Comparison of ENCODE assay signal across 1 cellular context in genomic region chr14:80468331-80469122, GRCh38.
TF ChIP-seq lines count a peak whose summit lies in the region.

No MANE protein-coding gene starts in this region.

TF ChIP-seq in HepG2, 621 proteins besides CTCF, POLR2A, EP300 and RAD21 (continued from another document and continues in another):
- TF ChIP-seq KDM2A (CRISPR knock-in tag; IDR thresholded peaks at IDR 0.05; ENCODE audit: borderline replicate concordance, low read depth) (no peak), FLYWCH1 (CRISPR knock-in tag; IDR thresholded peaks at IDR 0.05) (no peak), FOXO4 (CRISPR knock-in tag; conservative IDR thresholded peaks at IDR 0.05) (no peak), DNMT1 (CRISPR knock-in tag; IDR thresholded peaks at IDR 0.05) (no peak), ZNF383 (CRISPR knock-in tag; IDR thresholded peaks at IDR 0.05; ENCODE audit: borderline replicate concordance) (no peak), ZNF564 (CRISPR knock-in tag; IDR thresholded peaks at IDR 0.05) (0 out of 2 replicates have a peak, but pooled peaks have one; percentile 61), AKAP8 (CRISPR knock-in tag; IDR thresholded peaks at IDR 0.05) (peak; percentile 92; the same call in 1 of the 2 replicates), ZNF24 (IDR thresholded peaks at IDR 0.05) (peak; percentile 87), CHD2 (IDR thresholded peaks at IDR 0.05; ENCODE audit: low read depth, low read length) (no peak), ZNF674 (CRISPR knock-in tag; IDR thresholded peaks at IDR 0.05; ENCODE audit: low read depth) (no peak), BORCS8-MEF2B (CRISPR knock-in tag; IDR thresholded peaks at IDR 0.05) (0 out of 2 replicates have a peak, but pooled peaks have one; percentile 33), DR1 (CRISPR knock-in tag; IDR thresholded peaks at IDR 0.05) (no peak), ARID2 (CRISPR knock-in tag; IDR thresholded peaks at IDR 0.05; ENCODE audit: borderline replicate concordance) (peak; percentile 57; the same call in 1 of the 2 replicates), NBN (conservative IDR thresholded peaks at IDR 0.05) (no peak), THAP7 (CRISPR knock-in tag; IDR thresholded peaks at IDR 0.05) (no peak), ZNF775 (CRISPR knock-in tag; IDR thresholded peaks at IDR 0.05; ENCODE audit: borderline replicate concordance) (no peak), JARID2 (CRISPR knock-in tag; IDR thresholded peaks at IDR 0.05; ENCODE audit: insufficient replicate concordance) (no peak), TEAD3 (CRISPR knock-in tag; optimal IDR thresholded peaks at IDR 0.05; ENCODE audit: borderline replicate concordance) (peak; percentile 90), REPIN1 (CRISPR knock-in tag; IDR thresholded peaks at IDR 0.05; ENCODE audit: borderline replicate concordance, low read depth) (peak; percentile 96), LRRFIP1 (CRISPR knock-in tag; conservative IDR thresholded peaks at IDR 0.05) (no peak), HCFC1 (IDR thresholded peaks at IDR 0.05; ENCODE audit: low read depth, low read length) (no peak), ZNF282 (IDR thresholded peaks at IDR 0.05; ENCODE audit: partially characterized antibody) (no peak), DRAP1 (CRISPR knock-in tag; IDR thresholded peaks at IDR 0.05) (no peak), TCF12 (IDR thresholded peaks at IDR 0.05) (no peak), TCF12 (CRISPR knock-in tag; IDR thresholded peaks at IDR 0.05) (peak; percentile 98), NRL (CRISPR knock-in tag; IDR thresholded peaks at IDR 0.05; ENCODE audit: borderline replicate concordance) (no peak), ZNF33A (CRISPR knock-in tag; IDR thresholded peaks at IDR 0.05; ENCODE audit: borderline replicate concordance) (no peak), ZSCAN20 (CRISPR knock-in tag; IDR thresholded peaks at IDR 0.05; ENCODE audit: borderline replicate concordance) (no peak), ZNF557 (CRISPR knock-in tag; IDR thresholded peaks at IDR 0.05) (no peak), POLR2AphosphoS5 (IDR thresholded peaks at IDR 0.05; ENCODE audit: low read depth, low read length) (no peak), SMARCE1 (IDR thresholded peaks at IDR 0.05; ENCODE audit: borderline replicate concordance) (no peak), CBX2 (IDR thresholded peaks at IDR 0.05; ENCODE audit: low read depth, low read length) (no peak), CBX2 (CRISPR knock-in tag; IDR thresholded peaks at IDR 0.05; ENCODE audit: low read depth) (no peak), TOE1 (CRISPR knock-in tag; IDR thresholded peaks at IDR 0.05) (peak; percentile 65; the same call in 1 of the 2 replicates), SNAI1 (CRISPR knock-in tag; IDR thresholded peaks at IDR 0.05; ENCODE audit: borderline replicate concordance) (no peak; the same call in 1 of the 2 replicates), RERE (CRISPR knock-in tag; IDR thresholded peaks at IDR 0.05; ENCODE audit: low read depth) (peak; percentile 100), NFIB (CRISPR knock-in tag; IDR thresholded peaks at IDR 0.05; ENCODE audit: borderline replicate concordance) (no peak), CBX1 (IDR thresholded peaks at IDR 0.05; ENCODE audit: low read depth) (no peak), ZNF432 (CRISPR knock-in tag; IDR thresholded peaks at IDR 0.05; ENCODE audit: borderline replicate concordance) (no peak), CCAR2 (optimal IDR thresholded peaks at IDR 0.05; ENCODE audit: low read depth, low read length) (no peak), ZBTB20 (CRISPR knock-in tag; IDR thresholded peaks at IDR 0.05; ENCODE audit: borderline replicate concordance, low read depth) (peak; percentile 81; the same call in 1 of the 2 replicates), MYPOP (CRISPR knock-in tag; IDR thresholded peaks at IDR 0.05) (peak; percentile 69; the same call in 1 of the 2 replicates), ATF7-NPFF (CRISPR knock-in tag; IDR thresholded peaks at IDR 0.05; ENCODE audit: low read depth) (no peak), FOXK1 (CRISPR knock-in tag; IDR thresholded peaks at IDR 0.05; ENCODE audit: borderline replicate concordance, low read depth) (peak; percentile 97), ZFP90 (CRISPR knock-in tag; IDR thresholded peaks at IDR 0.05; ENCODE audit: borderline replicate concordance) (peak; percentile 62; the same call in 1 of the 2 replicates), SOX5 (CRISPR knock-in tag; IDR thresholded peaks at IDR 0.05; ENCODE audit: borderline replicate concordance) (peak; percentile 93), MAF1 (CRISPR knock-in tag; IDR thresholded peaks at IDR 0.05; ENCODE audit: borderline replicate concordance) (no peak), ZNF562 (CRISPR knock-in tag; IDR thresholded peaks at IDR 0.05; ENCODE audit: borderline replicate concordance) (peak; percentile 81; the same call in 1 of the 2 replicates), ZNF441 (CRISPR knock-in tag; IDR thresholded peaks at IDR 0.05; ENCODE audit: borderline replicate concordance) (0 out of 2 replicates have a peak, but pooled peaks have one; percentile 24), ATRX (CRISPR knock-in tag; IDR thresholded peaks at IDR 0.05; ENCODE audit: borderline replicate concordance) (no peak), PRDM15 (CRISPR knock-in tag; IDR thresholded peaks at IDR 0.05) (no peak), ZNF580 (CRISPR knock-in tag; IDR thresholded peaks at IDR 0.05; ENCODE audit: borderline replicate concordance, low read depth) (no peak), NFIC (IDR thresholded peaks at IDR 0.05; ENCODE audit: low read length) (peak; percentile 98), ZNF34 (CRISPR knock-in tag; IDR thresholded peaks at IDR 0.05; ENCODE audit: borderline replicate concordance) (peak; percentile 42; the same call in 1 of the 2 replicates)
